8 cellular contexts compared by ENCODE assay signal in the genomic region with DNA sequence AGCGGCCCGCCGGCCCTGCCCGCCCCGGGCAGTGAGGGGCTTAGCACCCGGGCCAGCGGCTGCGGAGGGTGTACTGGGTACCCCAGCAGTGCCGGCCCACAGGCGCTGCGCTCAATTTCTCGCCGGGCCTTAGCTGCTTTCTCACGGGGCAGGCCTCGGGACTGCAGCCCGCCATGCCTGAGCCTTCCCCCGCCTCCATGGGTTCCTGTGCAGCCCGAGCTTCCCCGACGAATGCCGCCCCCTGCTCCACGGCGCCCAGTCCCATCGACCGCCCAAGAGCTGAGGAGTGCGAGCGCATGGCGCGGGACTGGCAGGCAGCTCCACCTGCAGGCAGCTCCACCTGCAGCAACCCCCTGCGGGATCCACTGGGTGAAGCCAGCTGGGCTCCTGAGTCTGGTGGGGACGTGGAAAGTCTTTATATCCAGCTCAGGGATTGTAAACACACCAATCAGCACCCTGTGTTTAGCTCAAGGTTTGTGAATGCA. TPM values are rescaled to one million over a fixed set of nuclear protein-coding genes. Genes with fewer than 3 reads are reported as not detected.
DNase-seq lines count a peak whose midpoint lies in the region; ATAC-seq and TF ChIP-seq lines count a peak whose summit lies in the region.
"Not testable (repeated sequence)": the region's sequence is repeated elsewhere in the genome, so short reads cannot be mapped to it uniquely, and the experiment has no call there.

No MANE protein-coding gene starts in this region.

- not testable (repeated sequence) for H3K27me3 ChIP-seq in kidney epithelial cell (ENCODE audit: control insufficient read depth, insufficient read depth, low read length); suprapubic skin

- not testable (repeated sequence) for H3K9me3 ChIP-seq in suprapubic skin

- TF ChIP-seq POLR2A in suprapubic skin (IDR thresholded peaks at IDR 0.05) = not testable (repeated sequence)

- TF ChIP-seq CTCF in GM10266 (IDR thresholded peaks at IDR 0.05; ENCODE audit: control insufficient read depth, insufficient read depth, low read depth, missing control alignments) = peak; percentile 63
- TF ChIP-seq CTCF in coronary artery (IDR thresholded peaks at IDR 0.05); suprapubic skin (IDR thresholded peaks at IDR 0.05): not testable (repeated sequence)
- peak; percentile 59 for TF ChIP-seq CTCF in kidney epithelial cell (IDR thresholded peaks at IDR 0.05; ENCODE audit: insufficient read depth, low read length, poor library complexity, severe bottlenecking)
- TF ChIP-seq CTCF in retinal pigment epithelial cell (conservative IDR thresholded peaks at IDR 0.05; ENCODE audit: low read depth, low read length) = peak; percentile 44

- peak; percentile 57 for ATAC-seq in HG03442 (IDR thresholded peaks at IDR 0.05; ENCODE audit: unreplicated experiment)
- ATAC-seq in SK-N-SH treated with all-trans-retinoic acid at 6 μM for 48 hours = peak; percentile 79

- not testable (repeated sequence) for TF ChIP-seq EP300 in suprapubic skin (IDR thresholded peaks at IDR 0.05)

- 33% methylated on average over 17 of the region's 31 CpGs for WGBS in suprapubic skin

- H3K4me3 ChIP-seq in coronary artery = peak overlapping the region; percentile 60
- peak overlapping the region; percentile 30 for H3K4me3 ChIP-seq in kidney epithelial cell (ENCODE audit: low read depth, low read length)
- H3K4me3 ChIP-seq in retinal pigment epithelial cell (ENCODE audit: low read length) = not testable (repeated sequence)
- peak overlapping the region; percentile 40 for H3K4me3 ChIP-seq in suprapubic skin

- H3K4me1 ChIP-seq in suprapubic skin = not testable (repeated sequence)

- H3K36me3 ChIP-seq in kidney epithelial cell (ENCODE audit: control insufficient read depth, insufficient read depth, low read length); suprapubic skin: not testable (repeated sequence)

- not testable (repeated sequence) for H3K27ac ChIP-seq in coronary artery, suprapubic skin

- not testable (repeated sequence) for DNase-seq in GM10266 (ENCODE audit: extremely low spot score); coronary artery (ENCODE audit: low spot score); kidney epithelial cell (ENCODE audit: low read depth); suprapubic skin (ENCODE audit: low spot score in 2 of 2)
- peak; percentile 41 for DNase-seq in activated T-cell treated with anti-CD3 and anti-CD28 coated beads for 48 hours (ENCODE audit: low read depth)
- DNase-seq in retinal pigment epithelial cell (ENCODE audit: low read depth) = peak; percentile 2

RNA-seq across cellular contexts. Expression of a gene that starts 48.5 kb away (rescaled TPM):
- not detected in 2 replicates for total RNA-seq in kidney epithelial cell
- total RNA-seq in suprapubic skin = under 1 TPM in 3 of 4 donors, not detected in 1; 0.29 to 0.42 (median 0.34) TPM
